Comparison of ENCODE assay signal across 8 cellular contexts in genomic region chr1:9589144-9589718, GRCh38. TPM values are rescaled to one million over a fixed set of nuclear protein-coding genes. Genes with fewer than 3 reads are reported as not detected.
DNase-seq lines count a peak whose midpoint lies in the region; ATAC-seq, FAIRE-seq and TF ChIP-seq lines count a peak whose summit lies in the region.

No MANE protein-coding gene starts in this region.

- no peak for FAIRE-seq in D721Med (lab: Jason Lieb, UNC)

- peaks cover 0 to 5% of the 10 kb centered on the region in 2 donors for H3K36me3 Mint-ChIP-seq in activated naive CD4-positive, alpha-beta T cell treated with anti-CD3 and anti-CD28 coated beads, Interleukin-2, amount 50 U/mL, for 72 hours

- DNase-seq in GM06990 (ENCODE audit: extremely low read depth, insufficient read length) = peak; percentile 55
- peak; percentile 34 for DNase-seq in OCI-M1 (lab: John Stamatoyannopoulos, UW)
- DNase-seq in activated naive CD4-positive, alpha-beta T cell treated with anti-CD3 and anti-CD28 coated beads, Interleukin-2, amount 50 U/mL, for 72 hours (ENCODE audit: low spot score in 2 of 2) = peak in 1 of 2 donors; percentile 39
- DNase-seq in hepatic stellate cell (ENCODE audit: low spot score) = peak; percentile 50
- no peak for DNase-seq in skeletal muscle cell (ENCODE audit: low read depth)
- no peak for DNase-seq in D721Med (ENCODE audit: insufficient read length, low spot score)
- no peak for DNase-seq in NCI-H446 (lab: John Stamatoyannopoulos, UW)

- H3K27ac Mint-ChIP-seq in activated naive CD4-positive, alpha-beta T cell treated with anti-CD3 and anti-CD28 coated beads, Interleukin-2, amount 50 U/mL, for 72 hours = peak overlapping the region; percentile 82 to 93

- H3K9me3 Mint-ChIP-seq in activated naive CD4-positive, alpha-beta T cell treated with anti-CD3 and anti-CD28 coated beads, Interleukin-2, amount 50 U/mL, for 72 hours = no peaks in the 10 kb centered on the region

- H3K4me3 ChIP-seq in GM06990 (replicated peaks; ENCODE audit: low read depth, low read length) (peak overlapping the region; percentile 87), skeletal muscle cell (ENCODE audit: low read depth, low read length) (peak overlapping the region; percentile 53)

- TF ChIP-seq CTCF in GM06990 (IDR thresholded peaks at IDR 0.05; ENCODE audit: insufficient read depth, low read length, poor library complexity, severe bottlenecking) (no peak), D721Med (IDR thresholded peaks at IDR 0.05; ENCODE audit: insufficient read depth, missing control alignments) (no peak)

- H3K36me3 ChIP-seq in GM06990 (ENCODE audit: control insufficient read depth, insufficient read depth, low read length) = no peaks in the 10 kb centered on the region; the same call in 1 of the 2 replicates

- H3K27me3 ChIP-seq in GM06990 (replicated peaks; ENCODE audit: control insufficient read depth, insufficient read depth, low read length) = no peaks in the 10 kb centered on the region

- peak; percentile 12 for ATAC-seq in HG02623 (IDR thresholded peaks at IDR 0.05; ENCODE audit: unreplicated experiment)
- ATAC-seq in activated naive CD4-positive, alpha-beta T cell treated with anti-CD3 and anti-CD28 coated beads, Interleukin-2, amount 50 U/mL, for 72 hours = peak; percentile 20 to 33

RNA-seq across cellular contexts. Expression of gene TMEM201, which starts 0.5 kb away (rescaled TPM):
- 10 to 100 TPM; 14.8 to 16.5 TPM for total RNA-seq in activated naive CD4-positive, alpha-beta T cell treated with anti-CD3 and anti-CD28 coated beads, Interleukin-2, amount 50 U/mL, for 72 hours

RNA-seq across cellular contexts. Expression of gene SLC25A33, which starts 50.0 kb away (rescaled TPM):
- 1 to 10 TPM; 6.1 to 6.2 TPM for total RNA-seq in activated naive CD4-positive, alpha-beta T cell treated with anti-CD3 and anti-CD28 coated beads, Interleukin-2, amount 50 U/mL, for 72 hours

Comparison
In these comparisons a context has a peak if more than half of its experiments do, and no peak if none do; other contexts are left out.
1. DNase-seq: peak in GM06990 (single experiment), OCI-M1 (single experiment) and hepatic stellate cell (single experiment); none in skeletal muscle cell (single experiment), D721Med (single experiment) and NCI-H446 (0 of 2).